ENCODE assay signal across 8 cellular contexts in the genomic region with DNA sequence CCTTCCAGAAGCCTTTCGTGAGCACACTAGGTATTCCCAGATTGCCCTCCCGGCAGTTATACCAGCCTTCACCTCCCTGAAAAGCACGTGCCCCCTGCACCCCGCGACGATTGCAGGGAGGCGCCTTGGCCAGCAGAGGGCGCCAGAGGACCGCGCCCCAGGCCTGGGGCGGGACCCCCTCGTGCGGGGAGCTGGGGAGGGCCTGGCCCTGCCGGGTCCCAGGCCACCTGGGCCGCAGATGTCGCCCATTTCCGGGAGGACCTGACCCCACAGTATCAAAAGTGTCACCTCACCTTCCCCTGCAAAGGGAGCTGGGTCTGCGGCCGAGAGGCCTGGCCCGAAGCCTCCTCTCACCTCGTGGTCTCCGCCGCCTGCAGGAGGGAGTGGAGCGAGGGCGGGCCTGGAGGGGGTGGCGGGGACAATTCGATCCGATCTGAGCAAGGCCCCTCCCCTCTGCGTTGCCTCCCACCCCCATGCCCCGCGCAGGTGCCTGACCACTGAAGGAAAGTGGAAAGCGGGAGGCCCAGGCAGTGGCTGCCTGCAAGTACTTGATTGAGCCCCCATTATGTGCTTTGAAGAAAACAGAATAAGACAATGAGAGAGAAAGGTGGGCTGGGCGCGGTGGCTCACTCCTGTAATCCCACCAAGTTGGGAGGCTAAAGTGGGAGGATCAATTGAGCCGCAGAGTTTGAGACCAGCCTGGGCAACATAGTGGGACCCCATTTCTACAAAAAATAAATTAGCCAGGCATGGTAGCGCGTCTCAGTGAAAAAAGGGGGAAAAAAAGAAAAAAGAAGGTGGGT.
A peak's percentile ranks its signal among the peaks of the same experiment; 100 is the strongest.
DNase-seq lines count a peak whose midpoint lies in the region; ATAC-seq and TF ChIP-seq lines count a peak whose summit lies in the region.

No MANE protein-coding gene starts in this region.

- no peak overlapping the region for H3K27ac ChIP-seq in coronary artery

- no peaks in the 10 kb centered on the region for H3K36me3 Mint-ChIP-seq in memory B cell

- peak; percentile 100 for TF ChIP-seq CTCF in coronary artery (IDR thresholded peaks at IDR 0.05)

- H3K27me3 Mint-ChIP-seq in memory B cell, result peaks cover 3% of the 10 kb centered on the region

- DNase-seq in DMS79 treated with DMSO at 0.1 percent for 48 hours (lab: John Stamatoyannopoulos, UW) (peak; percentile 28), DMS79 (lab: John Stamatoyannopoulos, UW) (no peak), NCI-H1694 (lab: John Stamatoyannopoulos, UW) (peak; percentile 19), coronary artery (ENCODE audit: low spot score) (no peak), memory B cell (ENCODE audit: low spot score in 2 of 2) (peak; percentile 77 to 82), dedifferentiated amniotic fluid mesenchymal stem cell (ENCODE audit: extremely low spot score) (no peak)
- DNase-seq in activated CD4-positive, alpha-beta T cell treated with anti-CD3 and anti-CD28 coated beads for 48 hours, result peak; percentile 70
- DNase-seq in stimulated activated CD8-positive, alpha-beta memory T cell treated with anti-CD3 and anti-CD28 coated beads, Interleukin-12 subunit alpha, Interleukin-12 subunit beta, amount 100 ng/mL, for 4 hours (ENCODE audit: low read depth), result peak; percentile 50

- no peaks in the 10 kb centered on the region for H3K9me3 Mint-ChIP-seq in memory B cell

- ATAC-seq in memory B cell (ENCODE audit: low read depth), result peak; percentile 41

- no peak overlapping the region for H3K4me3 Mint-ChIP-seq in memory B cell

- H3K4me1 Mint-ChIP-seq in memory B cell, result peaks cover 8% of the 10 kb centered on the region

- H3K27ac Mint-ChIP-seq in memory B cell, result no peak overlapping the region

- peak overlapping the region; percentile 63 for H3K4me3 ChIP-seq in coronary artery

Comparison
In these comparisons a context has a peak if more than half of its experiments do, and no peak if none do; other contexts are left out.
1. DNase-seq: peak in DMS79 treated with DMSO at 0.1 percent for 48 hours (single experiment), NCI-H1694 (single experiment), activated CD4-positive, alpha-beta T cell treated with anti-CD3 and anti-CD28 coated beads for 48 hours (single experiment), memory B cell (2 of 2) and stimulated activated CD8-positive, alpha-beta memory T cell treated with anti-CD3 and anti-CD28 coated beads, Interleukin-12 subunit alpha, Interleukin-12 subunit beta, amount 100 ng/mL, for 4 hours (single experiment); none in DMS79 (single experiment), coronary artery (single experiment) and dedifferentiated amniotic fluid mesenchymal stem cell (single experiment).